Comparison of ENCODE assay signal across 8 cellular contexts in genomic region chr17:45021607-45022287, GRCh38. TPM values are rescaled to one million over a fixed set of nuclear protein-coding genes. Genes with fewer than 3 reads are reported as not detected.
DNase-seq lines count a peak whose midpoint lies in the region; ATAC-seq, FAIRE-seq and TF ChIP-seq lines count a peak whose summit lies in the region.

No MANE protein-coding gene starts in this region.

- H3K27ac Mint-ChIP-seq in T-cell, result no peak overlapping the region

- WGBS in psoas muscle, 3 donors, result 4 to 6% (median 6%) methylated on average over 50 to 57 of the region's 57 CpGs

- 0 out of 2 replicates have a peak overlapping the region, but pooled peaks have one; percentile 48 for H2AFZ ChIP-seq in Karpas-422 (ENCODE audit: low read length)

- no peaks in the 10 kb centered on the region for H3K9me3 ChIP-seq in Karpas-422 (ENCODE audit: low read length)
- no peaks in the 10 kb centered on the region for H3K9me3 ChIP-seq in adipocyte (ENCODE audit: control insufficient read depth, low read length)
- H3K9me3 ChIP-seq in psoas muscle, result no peaks in the 10 kb centered on the region

- peak overlapping the region; percentile 26 to 73 (median 73) for H3K4me3 Mint-ChIP-seq in T-cell

- H3K27me3 Mint-ChIP-seq in T-cell, result peaks cover 31 to 33% of the 10 kb centered on the region in 2 donors

- no peak for TF ChIP-seq POLR2A in GM12892 (IDR thresholded peaks at IDR 0.05; ENCODE audit: low read depth, low read length)

- H3K9ac ChIP-seq in Karpas-422 (ENCODE audit: low read length) (peak overlapping the region; percentile 40; the same call in 1 of the 2 replicates), adipocyte (ENCODE audit: low read length) (peak overlapping the region; percentile 82)

- H3K79me2 ChIP-seq in Karpas-422 (ENCODE audit: low read length), result no peaks in the 10 kb centered on the region

- H3K27me3 ChIP-seq in Karpas-422 (ENCODE audit: low read length), result no peaks in the 10 kb centered on the region
- no peaks in the 10 kb centered on the region for H3K27me3 ChIP-seq in adipocyte (replicated peaks; ENCODE audit: control insufficient read depth, insufficient read depth, low read length)
- H3K27me3 ChIP-seq in psoas muscle (ENCODE audit: insufficient read depth in 3 of 3, low read length in 2 of 3), result no peaks in the 10 kb centered on the region

- peak overlapping the region; percentile 62 for H3K4me2 ChIP-seq in Karpas-422 (ENCODE audit: low read depth, low read length, poor library complexity, severe bottlenecking)

- POLR2A ChIA-PET in T-cell (lab: Charles Lee), result no interaction called here

- H3K4me1 Mint-ChIP-seq in T-cell, result peaks cover 20 to 30% (median 24%) of the 10 kb centered on the region in 3 donors

- H3K36me3 Mint-ChIP-seq in T-cell, result peaks cover 4% of the 10 kb centered on the region

- no peaks in the 10 kb centered on the region for H3K36me3 ChIP-seq in Karpas-422 (ENCODE audit: insufficient read depth, low read length)
- peaks cover 18% of the 10 kb centered on the region for H3K36me3 ChIP-seq in adipocyte (ENCODE audit: control insufficient read depth, insufficient read depth, low read length, severe bottlenecking)
- peaks cover 0 to 7% of the 10 kb centered on the region in 2 donors for H3K36me3 ChIP-seq in psoas muscle (ENCODE audit: insufficient read depth in 1 of 2, low read depth in 1 of 2)

- TF ChIP-seq CTCF in psoas muscle (IDR thresholded peaks at IDR 0.05), result peak; percentile 99

- H3K27ac ChIP-seq in Karpas-422 (ENCODE audit: low read length), result peak overlapping the region; percentile 65; the same call in 1 of the 2 replicates
- H3K27ac ChIP-seq in psoas muscle, result peak overlapping the region; percentile 68

- ATAC-seq in T-cell (replicated peaks in 1 of 4) (peak; percentile 73 to 82 (median 78)), left cardiac atrium (peak; percentile 81), psoas muscle (peak; percentile 85 to 90 (median 87)), HG03196 (IDR thresholded peaks at IDR 0.05; ENCODE audit: unreplicated experiment) (no peak)

- intact Hi-C loops in left cardiac atrium (cut with DNase I) (loop anchor here (1.0 to 2.0 kb wide), 3 partner anchors 77 to 103 kb away; no protein-coding TSS in a partner anchor), psoas muscle (cut with DNase I) (loop anchor here (1.0 to 5.0 kb wide), 4 partner anchors 78 to 244 kb away; no protein-coding TSS in a partner anchor)

- H3K4me3 ChIP-seq in Karpas-422 (ENCODE audit: low read length) (peak overlapping the region; percentile 35; the same call in 1 of the 2 replicates), adipocyte (ENCODE audit: low read length) (peak overlapping the region; percentile 52), psoas muscle (peak overlapping the region; percentile 67)

- no peaks in the 10 kb centered on the region for H3K9me3 Mint-ChIP-seq in T-cell

- H3K9me2 ChIP-seq in Karpas-422 (replicated peaks; ENCODE audit: insufficient read depth, low read length), result no peaks in the 10 kb centered on the region

- H3K4me1 ChIP-seq in Karpas-422 (ENCODE audit: low read length) (peaks cover 27% of the 10 kb centered on the region), adipocyte (ENCODE audit: control insufficient read depth, insufficient read depth, low read length) (peaks cover 21% of the 10 kb centered on the region), psoas muscle (peaks cover 15% of the 10 kb centered on the region)

- FAIRE-seq in GM12892 (lab: Jason Lieb, UNC), result no peak
- no peak for FAIRE-seq in urothelium cell line (lab: Jason Lieb, UNC)

- CTCF ChIA-PET in T-cell (lab: Charles Lee), result interaction anchor here (0.6 to 1.7 kb wide), 4 partner anchors 29 to 246 kb away, joined by 3 to 5 read pairs (median 3); no protein-coding TSS in a partner anchor

- DNase-seq in GM12892 (ENCODE audit: insufficient read length) (peak; percentile 89), Karpas-422 (peak; percentile 87), T-cell (peak in 33 of 34 experiments; percentile 18 to 73 (median 52)), adipocyte (ENCODE audit: low read depth) (peak; percentile 89), left cardiac atrium (peak; percentile 76), psoas muscle (peak; percentile 73 to 85), urothelium cell line (ENCODE audit: low spot score) (peak; percentile 91)

- H4K20me1 ChIP-seq in Karpas-422 (ENCODE audit: insufficient read depth, low read depth, low read length), result peaks cover 16% of the 10 kb centered on the region; the same call in 1 of the 2 replicates

RNA-seq across cellular contexts. Expression of gene DCAKD, which starts 29.7 kb away (rescaled TPM):
- polyA plus RNA-seq in GM12892 (2012; ENCODE audit: missing spikeins), result 18.1 TPM
- total RNA-seq in Karpas-422 (2014; rRNA removed; shearing (Covaris generic); ENCODE audit: low replicate concordance), result 29.4 and 29.8 TPM in 2 replicates
- total RNA-seq in T-cell (10 to 100 TPM; 18.7 to 40.7 (median 29.7) TPM), left cardiac atrium (10 to 100 TPM; 30.9 to 33.2 TPM), psoas muscle (10 to 100 TPM in 3 of 4 donors, 1 to 10 TPM in 1; 6.9 to 13.5 (median 11.0) TPM)
- polyA plus RNA-seq in psoas muscle, result 10 to 100 TPM in 1 of 3 donors, 1 to 10 TPM in 2; 6.4 to 14.2 (median 8.4) TPM

RNA-seq across cellular contexts. Expression of gene NMT1, which starts 39.4 kb away (rescaled TPM):
- 74.6 TPM for polyA plus RNA-seq in GM12892 (2012; ENCODE audit: missing spikeins)
- 48.5 and 53.2 TPM in 2 replicates for total RNA-seq in Karpas-422 (2014; rRNA removed; shearing (Covaris generic); ENCODE audit: low replicate concordance)
- total RNA-seq in T-cell, result 100 to 1,000 TPM in 3 of 5 donors, 10 to 100 TPM in 2; 79.5 to 139 (median 125) TPM
- 10 to 100 TPM; 66.6 to 92.4 TPM for total RNA-seq in left cardiac atrium
- 100 to 1,000 TPM in 2 of 4 donors, 10 to 100 TPM in 2; 73.3 to 164 (median 93.1) TPM for total RNA-seq in psoas muscle
- polyA plus RNA-seq in psoas muscle, result 10 to 100 TPM; 58.0 to 79.7 (median 68.3) TPM

RNA-seq across cellular contexts. Expression of gene C1QL1, which starts 53.6 kb away (rescaled TPM):
- polyA plus RNA-seq in GM12892 (2012; ENCODE audit: missing spikeins), result not detected
- total RNA-seq in Karpas-422 (2014; rRNA removed; shearing (Covaris generic); ENCODE audit: low replicate concordance), result not detected in 2 replicates
- total RNA-seq in T-cell (not detected), left cardiac atrium (1 to 10 TPM in 1 of 2 donors, under 1 TPM in 1; 0.94 to 2.9 TPM), psoas muscle (not detected)
- polyA plus RNA-seq in psoas muscle, result under 1 TPM in 1 of 3 donors, not detected in 2; 0.05 TPM
